In the genomic region with DNA sequence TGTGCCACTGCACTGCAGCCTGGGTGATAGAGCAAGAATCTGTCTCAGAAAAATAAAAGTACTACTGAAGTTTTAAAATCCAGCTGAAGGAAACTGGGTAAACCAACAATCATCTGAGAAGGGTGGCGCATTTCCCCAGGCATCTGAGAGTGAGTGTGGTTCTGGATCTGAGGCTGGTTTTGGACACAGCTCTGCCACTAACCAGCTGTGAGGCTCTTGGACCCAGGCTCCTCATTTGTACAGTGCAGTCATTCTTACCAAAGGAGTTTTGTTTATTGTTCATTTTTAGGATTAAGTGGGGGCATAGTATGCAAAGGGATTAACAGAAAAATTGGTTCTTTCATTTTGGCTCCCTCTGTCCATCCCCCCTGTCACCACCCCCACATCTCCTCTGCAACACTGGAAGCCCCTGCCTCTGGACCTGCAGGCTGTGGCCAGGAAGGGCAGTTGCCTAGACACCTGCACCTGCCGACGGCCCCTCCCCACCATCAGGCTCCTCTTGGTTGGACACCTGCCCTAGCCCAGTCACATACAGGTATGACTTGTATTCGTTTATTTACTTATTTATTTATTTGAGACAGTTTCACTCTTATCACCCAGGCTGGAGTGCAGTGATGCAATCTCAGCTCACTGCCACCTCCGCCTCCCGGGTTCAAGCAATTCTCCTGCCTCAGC, we compare ENCODE assay signal across 18 cellular contexts. TPM values are rescaled to one million over a fixed set of nuclear protein-coding genes. Genes with fewer than 3 reads are reported as not detected.
DNase-seq lines count a peak whose midpoint lies in the region; ATAC-seq and TF ChIP-seq lines count a peak whose summit lies in the region.
"Had no signal": no experiment of that assay in that cellular context is flagged by ENCODE, and none has a peak within 500 bp of the region (broad histone marks: within the 10 kb centered on the region; RNA-seq: fewer than 3 reads in every experiment).

No MANE protein-coding gene starts in this region.

- no peak overlapping the region for H3K56ac ChIP-seq in H9 (ENCODE audit: insufficient read length, low read depth, low read length)

- H3K27ac ChIP-seq in angular gyrus (ENCODE audit: low read depth, low read length) (peak overlapping the region; percentile 59), H9 (ENCODE audit: insufficient read length, low read depth, low read length) (no peak overlapping the region)
- H3K27ac ChIP-seq: KMS-11 had no signal

- H3K4me3 Mint-ChIP-seq in CD14-positive monocyte: no peak overlapping the region
- H3K4me3 Mint-ChIP-seq in naive thymus-derived CD8-positive, alpha-beta T cell: peak overlapping the region in 1 of 10 donors; percentile 34
- H3K4me3 Mint-ChIP-seq in H9: no peak overlapping the region
- H3K4me3 Mint-ChIP-seq in activated CD4-positive, alpha-beta memory T cell treated with anti-CD3 and anti-CD28 coated beads for 36 hours: no peak overlapping the region
- H3K4me3 Mint-ChIP-seq: WTC11 had no signal

- H3K9me3 ChIP-seq in H9 (ENCODE audit: control insufficient read depth, low read depth, low read length): no peaks in the 10 kb centered on the region

- peaks cover 13 to 20% (median 16%) of the 10 kb centered on the region in 7 donors for H3K9me3 Mint-ChIP-seq in CD14-positive monocyte
- peaks cover 0 to 19% (median 4%) of the 10 kb centered on the region in 9 donors for H3K9me3 Mint-ChIP-seq in naive thymus-derived CD8-positive, alpha-beta T cell
- peaks cover 0 to 2% of the 10 kb centered on the region in 2 experiments; a peak in 3 of 5 replicates for H3K9me3 Mint-ChIP-seq in H9
- peaks cover 13% of the 10 kb centered on the region for H3K9me3 Mint-ChIP-seq in activated CD4-positive, alpha-beta memory T cell treated with anti-CD3 and anti-CD28 coated beads for 36 hours

- H3K9ac ChIP-seq in H9 (ENCODE audit: extremely low read depth, insufficient read length, low read length): no peak overlapping the region
- H3K9ac ChIP-seq: KMS-11 had no signal

- H2BK120ac ChIP-seq in H9 (ENCODE audit: low read depth, low read length, poor library complexity, severe bottlenecking): no peak overlapping the region

- H3K4me1 ChIP-seq in H9 (ENCODE audit: insufficient read depth, low read length): no peaks in the 10 kb centered on the region

- H2BK20ac ChIP-seq in H9 (ENCODE audit: low read depth, low read length, poor library complexity, severe bottlenecking): no peak overlapping the region

- H3K36me3 Mint-ChIP-seq in CD14-positive monocyte (peaks cover 19 to 32% of the 10 kb centered on the region in 2 donors), H9 (ENCODE audit: insufficient read depth in 1 of 3, low read depth in 3 of 3) (peaks cover 0 to 14% (median 8%) of the 10 kb centered on the region in 3 experiments; a peak in 3 of 7 replicates)
- H3K36me3 Mint-ChIP-seq in naive thymus-derived CD8-positive, alpha-beta T cell: peaks cover 0 to 17% (median 13%) of the 10 kb centered on the region in 3 donors
- H3K36me3 Mint-ChIP-seq in activated CD4-positive, alpha-beta memory T cell treated with anti-CD3 and anti-CD28 coated beads for 36 hours: peaks cover 30% of the 10 kb centered on the region

- no peak for ATAC-seq in naive thymus-derived CD8-positive, alpha-beta T cell
- ATAC-seq: HCT116, left colon, WTC11 had no signal

- no peak overlapping the region for H3K14ac ChIP-seq in H9 (ENCODE audit: insufficient read depth, low read length)

- no peaks in the 10 kb centered on the region for H4K20me1 ChIP-seq in H9 (ENCODE audit: control insufficient read depth, insufficient read depth, insufficient read length)

- H2BK5ac ChIP-seq in H9 (ENCODE audit: insufficient read length, low read length): no peak overlapping the region

- intact Hi-C loops in CD14-positive monocyte (cut with micrococcal nuclease): loop anchor here in 1 of 2 donors (10.0 kb wide), 1 partner anchor 417 kb away; no protein-coding TSS in a partner anchor
- intact Hi-C loops in activated CD4-positive, alpha-beta memory T cell treated with anti-CD3 and anti-CD28 coated beads for 36 hours (cut with micrococcal nuclease): no loop called here

- H3T11ph ChIP-seq in H9 (ENCODE audit: low read length): no peak overlapping the region

- peak overlapping the region; percentile 45 to 89 (median 67) for H3K27ac Mint-ChIP-seq in CD14-positive monocyte
- peak overlapping the region; percentile 60 to 92 (median 81) for H3K27ac Mint-ChIP-seq in naive thymus-derived CD8-positive, alpha-beta T cell
- H3K27ac Mint-ChIP-seq in H9: no peak overlapping the region
- no peak overlapping the region for H3K27ac Mint-ChIP-seq in activated CD4-positive, alpha-beta memory T cell treated with anti-CD3 and anti-CD28 coated beads for 36 hours
- H3K27ac Mint-ChIP-seq: WTC11 had no signal

- no peak overlapping the region for H2AK5ac ChIP-seq in H9 (ENCODE audit: insufficient read length, low read length)

- H3K23me2 ChIP-seq in H9 (ENCODE audit: insufficient read length, low read depth, low read length, poor library complexity, severe bottlenecking): no peaks in the 10 kb centered on the region

- CTCF ChIA-PET in activated CD4-positive, alpha-beta memory T cell treated with anti-CD3 and anti-CD28 coated beads for 36 hours (lab: Charles Lee): interaction anchor here (8.4 kb wide), 1 partner anchor 43 kb away, joined by 105 read pairs; no protein-coding TSS in a partner anchor

- TF ChIP-seq CTCF in CD14-positive monocyte (IDR thresholded peaks at IDR 0.05): no peak
- TF ChIP-seq CTCF in H9 (conservative IDR thresholded peaks at IDR 0.05): no peak

- no peak overlapping the region for H3K23ac ChIP-seq in H9 (ENCODE audit: insufficient read length, low read depth, low read length)

- no peak overlapping the region for H4K8ac ChIP-seq in H9 (replicated peaks; ENCODE audit: insufficient read length, low read depth, low read length)

- H3K79me2 ChIP-seq in H9 (ENCODE audit: insufficient read depth, low read length): no peaks in the 10 kb centered on the region; the same call in 1 of the 2 replicates

- no peak overlapping the region for H2AFZ ChIP-seq in H9 (ENCODE audit: low read length)

- no peak overlapping the region for H2BK12ac ChIP-seq in H9 (ENCODE audit: insufficient read length, low read depth, low read length)

- no peak overlapping the region for H3K4me2 ChIP-seq in H9 (ENCODE audit: insufficient read depth, insufficient read length, low read length)
- H3K4me2 ChIP-seq: KMS-11 had no signal

- no peak overlapping the region for H4K5ac ChIP-seq in H9 (ENCODE audit: insufficient read length, low read depth, low read length)

- DNase-seq in CD14-positive monocyte (ENCODE audit: low spot score) (no peak), DMS53 (lab: John Stamatoyannopoulos, UW) (peak; percentile 68), NCI-H187 (lab: John Stamatoyannopoulos, UW) (no peak), H9 (no peak)
- no peak for DNase-seq in naive thymus-derived CD8-positive, alpha-beta T cell
- DNase-seq in activated CD4-positive, alpha-beta memory T cell treated with anti-CD3 and anti-CD28 coated beads for 36 hours: no peak
- DNase-seq: activated gamma-delta T cell, AML-193, aorta, DND-41, foreskin fibroblast, left colon, NCI-H1092, Right ventricle myocardium superior had no signal

- no CpG with 5 or more reads among the region's 6 CpGs for WGBS in H9 (ENCODE audit: extremely low coverage, insufficient read length, low lambda C conversion rate)

- no peaks in the 10 kb centered on the region for H3K27me3 ChIP-seq in H9 (ENCODE audit: insufficient read depth, low read length)

- H3K4me1 Mint-ChIP-seq in CD14-positive monocyte (peaks cover 59% of the 10 kb centered on the region), H9 (peaks cover 7 to 13% of the 10 kb centered on the region in 2 experiments)
- peaks cover 21 to 71% (median 60%) of the 10 kb centered on the region in 4 donors for H3K4me1 Mint-ChIP-seq in naive thymus-derived CD8-positive, alpha-beta T cell
- H3K4me1 Mint-ChIP-seq in activated CD4-positive, alpha-beta memory T cell treated with anti-CD3 and anti-CD28 coated beads for 36 hours (ENCODE audit: low read depth): peaks cover 49% of the 10 kb centered on the region

- H3K27me3 Mint-ChIP-seq in CD14-positive monocyte (ENCODE audit: low read depth in 3 of 3) (peaks cover 0 to 2% (median 0%) of the 10 kb centered on the region in 3 donors), H9 (ENCODE audit: low read depth) (no peaks in the 10 kb centered on the region; the same call in 1 of the 2 replicates)
- H3K27me3 Mint-ChIP-seq in naive thymus-derived CD8-positive, alpha-beta T cell: no peaks in the 10 kb centered on the region
- H3K27me3 Mint-ChIP-seq in activated CD4-positive, alpha-beta memory T cell treated with anti-CD3 and anti-CD28 coated beads for 36 hours: no peaks in the 10 kb centered on the region

- POLR2A ChIA-PET in naive thymus-derived CD8-positive, alpha-beta T cell (lab: Charles Lee): interaction anchor here (0.6 to 2.5 kb wide), 8 partner anchors 9 to 1240 kb away, joined by 3 to 7 read pairs (median 4); a partner anchor contains a TSS
- POLR2A ChIA-PET in activated CD4-positive, alpha-beta memory T cell treated with anti-CD3 and anti-CD28 coated beads for 36 hours (lab: Charles Lee): no interaction called here

- no peak overlapping the region for H3K4ac ChIP-seq in H9 (ENCODE audit: low read depth, low read length)

- H2BK15ac ChIP-seq in H9 (ENCODE audit: low read depth, low read length): no peak overlapping the region

- no peaks in the 10 kb centered on the region for H3K79me1 ChIP-seq in H9 (ENCODE audit: insufficient read depth, low read depth, low read length, poor library complexity, severe bottlenecking)

- no peak overlapping the region for H4K91ac ChIP-seq in H9 (ENCODE audit: insufficient read length, low read depth, low read length)

- H3K18ac ChIP-seq in H9 (ENCODE audit: insufficient read length, low read depth, low read length): no peak overlapping the region

RNA-seq across cellular contexts. Expression of a gene that starts 8.8 kb away (rescaled TPM):
- 10 to 100 TPM in 1 of 2 donors, 1 to 10 TPM in 1; 7.9 to 13.0 TPM for polyA plus RNA-seq in CD14-positive monocyte
- total RNA-seq in naive thymus-derived CD8-positive, alpha-beta T cell: 100 to 1,000 TPM; 141 to 150 TPM
- 10 to 100 TPM; 37.3 to 82.7 (median 54.8) TPM for polyA plus RNA-seq in naive thymus-derived CD8-positive, alpha-beta T cell
- 47.3 and 48.8 TPM in 2 replicates for total RNA-seq in H9 (2021)
- 100 to 1,000 TPM; 140 to 144 TPM for total RNA-seq in activated CD4-positive, alpha-beta memory T cell treated with anti-CD3 and anti-CD28 coated beads for 36 hours

Comparison
In these comparisons a context has a peak if more than half of its experiments do, and no peak if none do; other contexts are left out.
1. H3K27ac Mint-ChIP-seq: peak in CD14-positive monocyte (7 of 7) and naive thymus-derived CD8-positive, alpha-beta T cell (10 of 10); none in H9 (0 of 3) and activated CD4-positive, alpha-beta memory T cell treated with anti-CD3 and anti-CD28 coated beads for 36 hours (single experiment).